ENCODE assay signal across 19 cellular contexts in the genomic region with DNA sequence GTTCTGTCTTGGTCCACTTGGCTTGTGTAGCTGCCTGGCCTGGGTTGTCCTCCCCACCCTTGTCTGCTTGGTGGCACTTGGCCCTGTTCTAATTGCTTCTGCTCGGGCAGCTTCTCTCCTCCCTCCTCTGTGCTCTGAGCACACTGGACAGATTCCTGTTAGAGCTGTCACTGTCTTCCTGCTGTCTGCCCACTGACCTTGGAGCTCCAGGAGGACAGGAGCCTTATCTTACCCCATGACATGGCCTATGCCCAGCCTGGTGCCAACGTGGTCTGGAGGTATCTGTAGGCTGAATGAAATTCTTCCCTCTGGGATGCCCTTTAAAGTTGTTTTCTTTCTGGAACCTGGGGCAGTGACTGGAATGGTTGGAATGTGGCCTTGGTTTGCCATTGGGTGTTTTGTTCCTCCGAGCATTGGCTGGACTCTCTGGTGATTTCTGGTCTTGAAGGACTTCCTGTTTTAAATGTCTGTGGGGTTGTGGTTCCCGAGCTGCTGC.
DNase-seq lines count a peak whose midpoint lies in the region; ATAC-seq, FAIRE-seq and TF ChIP-seq lines count a peak whose summit lies in the region.
"Had no signal": no experiment of that assay in that cellular context is flagged by ENCODE, and none has a peak within 500 bp of the region (broad histone marks: within the 10 kb centered on the region; RNA-seq: fewer than 3 reads in every experiment).

No MANE protein-coding gene starts in this region.

- H3K4me2 ChIP-seq in HepG2 (ENCODE audit: low read depth, low read length): peak overlapping the region; percentile 51

- no peak overlapping the region for H3K9ac ChIP-seq in HepG2 (ENCODE audit: insufficient read depth, low read depth, low read length)

- H3K27ac ChIP-seq in HepG2 (ENCODE audit: extremely low read length, insufficient read depth, low read length) (no peak overlapping the region), right lobe of liver (no peak overlapping the region), brain microvascular endothelial cell (no peak overlapping the region), vagina (no peak overlapping the region)

- in situ Hi-C loops in HepG2 (cut with HindIII; ENCODE audit: extremely low pct_ligation_motif_present, low pct_unique_long_range_greater_than_20kb): no loop called here
- in situ Hi-C loops in brain microvascular endothelial cell (cut with HindIII; ENCODE audit: low pct_ligation_motif_present, low sequenced_read_pairs): no loop called here

- no peak for FAIRE-seq in HepG2 (lab: Jason Lieb, UNC)
- FAIRE-seq: colon, GM12878 had no signal

- WGBS in HepG2 (ENCODE audit: low lambda C conversion rate): 2% methylated on average over 3 of the region's 4 CpGs
- WGBS in right lobe of liver (ENCODE audit: insufficient coverage, low coverage, low lambda C conversion rate, missing lambda C conversion rate): 73% methylated on average over 3 of the region's 4 CpGs

- TF ChIP-seq CTCF in HepG2 (CRISPR knock-in tag; IDR thresholded peaks at IDR 0.05): no peak
- TF ChIP-seq CTCF in right lobe of liver (IDR thresholded peaks at IDR 0.05): no peak
- no peak for TF ChIP-seq CTCF in brain microvascular endothelial cell (IDR thresholded peaks at IDR 0.05; ENCODE audit: low read depth, low read length, missing control alignments)
- no peak for TF ChIP-seq CTCF in vagina (IDR thresholded peaks at IDR 0.05)

- H3K4me1 ChIP-seq in HepG2 (ENCODE audit: insufficient read depth, low read length) (peaks cover 48% of the 10 kb centered on the region), right lobe of liver (no peaks in the 10 kb centered on the region), vagina (peaks cover 3% of the 10 kb centered on the region)

- H3K27me3 ChIP-seq in HepG2 (ENCODE audit: control insufficient read depth in 1 of 2, insufficient read depth in 2 of 2, low read length in 2 of 2): peaks cover 2 to 18% of the 10 kb centered on the region in 2 experiments; a peak in 3 of 5 replicates
- H3K27me3 ChIP-seq in right lobe of liver: no peaks in the 10 kb centered on the region
- no peaks in the 10 kb centered on the region for H3K27me3 ChIP-seq in brain microvascular endothelial cell (replicated peaks)
- H3K27me3 ChIP-seq in vagina: no peaks in the 10 kb centered on the region

- DNase-seq in HepG2 (ENCODE audit: low spot score): peak; percentile 56
- DNase-seq in right lobe of liver: no peak
- DNase-seq in brain microvascular endothelial cell: peak; percentile 16
- DNase-seq in left ventricle myocardium superior: peak; percentile 48
- DNase-seq in vagina (ENCODE audit: extremely low spot score in 2 of 2): peak; percentile 55 to 62
- no peak for DNase-seq in NCI-H146 treated with DMSO at 0.1 percent for 48 hours (lab: John Stamatoyannopoulos, UW; ENCODE audit: unreplicated experiment)
- DNase-seq: activated CD4-positive, alpha-beta T cell treated with anti-CD3 and anti-CD28 coated beads, Interleukin-2, amount 50 U/mL, for 48 hours; activated naive CD8-positive, alpha-beta T cell treated with anti-CD3 and anti-CD28 coated beads, Interleukin-2, amount 10 ng/mL, durations not matched to agents 7 days and 5 days; activated T-cell treated with anti-CD3 and anti-CD28 coated beads, Interleukin-2, amount 50 U/mL, for 72 hours; CD8-positive, alpha-beta memory T cell; H7; mesendoderm; MM.1S; NCI-H526 treated with DMSO at 0.1 percent for 48 hours; OCI-M1 had no signal

- H3K4me3 ChIP-seq in HepG2 (replicated peaks in 1 of 3; ENCODE audit: insufficient read depth in 1 of 3, low read depth in 2 of 3, low read length in 3 of 3) (no peak overlapping the region), right lobe of liver (no peak overlapping the region), brain microvascular endothelial cell (ENCODE audit: low read depth, low read length) (no peak overlapping the region), vagina (no peak overlapping the region)
- H3K4me3 ChIP-seq: GM12878 had no signal

- BruUV-seq in HepG2 (replicated peaks; lab: Mats Ljungman, UMichigan): no TSS peak

- H3K36me3 ChIP-seq in HepG2 (replicated peaks in 1 of 2; ENCODE audit: control insufficient read depth in 1 of 2, insufficient read depth in 2 of 2, low read length in 2 of 2) (no peaks in the 10 kb centered on the region), right lobe of liver (no peaks in the 10 kb centered on the region), brain microvascular endothelial cell (replicated peaks) (no peaks in the 10 kb centered on the region), vagina (no peaks in the 10 kb centered on the region)

- H3K9me3 ChIP-seq in HepG2 (ENCODE audit: low read length): no peaks in the 10 kb centered on the region
- H3K9me3 ChIP-seq in right lobe of liver: no peaks in the 10 kb centered on the region
- H3K9me3 ChIP-seq in vagina: no peaks in the 10 kb centered on the region

- CTCF ChIA-PET in HepG2 (lab: Yijun Ruan, JAX; ENCODE audit: low intra/inter-chr PET ratio, low total read pairs): no interaction called here

- POLR2A ChIA-PET in HepG2 (lab: Yijun Ruan, JAX): no interaction called here

- TF ChIP-seq POLR2A in HepG2 (IDR thresholded peaks at IDR 0.05; ENCODE audit: insufficient read depth in 1 of 2, low read depth in 2 of 2, low read length in 2 of 2): no peak
- TF ChIP-seq POLR2A in right lobe of liver (IDR thresholded peaks at IDR 0.05): no peak
- no peak for TF ChIP-seq POLR2A in vagina (IDR thresholded peaks at IDR 0.05)

- TF ChIP-seq RAD21 in HepG2 (CRISPR knock-in tag; IDR thresholded peaks at IDR 0.05): no peak

- H2AFZ ChIP-seq in HepG2 (ENCODE audit: low read length): no peak overlapping the region

- H4K20me1 ChIP-seq in HepG2 (ENCODE audit: insufficient read depth, low read length): no peaks in the 10 kb centered on the region

- TF ChIP-seq EP300 in HepG2 (IDR thresholded peaks at IDR 0.05; ENCODE audit: low read depth in 2 of 2, low read length in 2 of 2) (no peak), HepG2 (CRISPR knock-in tag; IDR thresholded peaks at IDR 0.05; ENCODE audit: borderline replicate concordance) (no peak)

- intact Hi-C loops in HepG2 (cut with micrococcal nuclease; ENCODE audit: unreplicated experiment): no loop called here
- intact Hi-C loops in right lobe of liver (cut with DNase I): no loop called here
- intact Hi-C loops in left ventricle myocardium superior (cut with micrococcal nuclease): loop anchor here (10.0 kb wide), 1 partner anchor 95 kb away; no protein-coding TSS in a partner anchor
- intact Hi-C loops in vagina (cut with DNase I): no loop called here

- ATAC-seq in HepG2 (peak; percentile 64), right lobe of liver (no peak), left ventricle myocardium superior (peak; percentile 87), GM18867 (IDR thresholded peaks at IDR 0.05; ENCODE audit: unreplicated experiment) (no peak), GM21390 (IDR thresholded peaks at IDR 0.05; ENCODE audit: unreplicated experiment) (no peak)
- ATAC-seq: activated T-cell treated with anti-CD3 and anti-CD28 coated beads, Interleukin-2, amount 50 U/mL, for 72 hours; GM12878 had no signal

- H3K79me2 ChIP-seq in HepG2 (ENCODE audit: insufficient read depth, low read length): no peaks in the 10 kb centered on the region

TF ChIP-seq in HepG2, 621 proteins besides CTCF, POLR2A, EP300 and RAD21 (continues in another document):
- TF ChIP-seq SCMH1 (CRISPR knock-in tag; IDR thresholded peaks at IDR 0.05; ENCODE audit: borderline replicate concordance) (no peak), SETDB1 (CRISPR knock-in tag; IDR thresholded peaks at IDR 0.05; ENCODE audit: borderline replicate concordance) (no peak), ZNF879 (CRISPR knock-in tag; IDR thresholded peaks at IDR 0.05) (no peak), HNF4A (CRISPR knock-in tag; IDR thresholded peaks at IDR 0.05) (0 out of 2 replicates have a peak, but pooled peaks have one; percentile 16), ZNF552 (CRISPR knock-in tag; IDR thresholded peaks at IDR 0.05; ENCODE audit: borderline replicate concordance) (no peak)
- TF ChIP-seq, protein P1, sequence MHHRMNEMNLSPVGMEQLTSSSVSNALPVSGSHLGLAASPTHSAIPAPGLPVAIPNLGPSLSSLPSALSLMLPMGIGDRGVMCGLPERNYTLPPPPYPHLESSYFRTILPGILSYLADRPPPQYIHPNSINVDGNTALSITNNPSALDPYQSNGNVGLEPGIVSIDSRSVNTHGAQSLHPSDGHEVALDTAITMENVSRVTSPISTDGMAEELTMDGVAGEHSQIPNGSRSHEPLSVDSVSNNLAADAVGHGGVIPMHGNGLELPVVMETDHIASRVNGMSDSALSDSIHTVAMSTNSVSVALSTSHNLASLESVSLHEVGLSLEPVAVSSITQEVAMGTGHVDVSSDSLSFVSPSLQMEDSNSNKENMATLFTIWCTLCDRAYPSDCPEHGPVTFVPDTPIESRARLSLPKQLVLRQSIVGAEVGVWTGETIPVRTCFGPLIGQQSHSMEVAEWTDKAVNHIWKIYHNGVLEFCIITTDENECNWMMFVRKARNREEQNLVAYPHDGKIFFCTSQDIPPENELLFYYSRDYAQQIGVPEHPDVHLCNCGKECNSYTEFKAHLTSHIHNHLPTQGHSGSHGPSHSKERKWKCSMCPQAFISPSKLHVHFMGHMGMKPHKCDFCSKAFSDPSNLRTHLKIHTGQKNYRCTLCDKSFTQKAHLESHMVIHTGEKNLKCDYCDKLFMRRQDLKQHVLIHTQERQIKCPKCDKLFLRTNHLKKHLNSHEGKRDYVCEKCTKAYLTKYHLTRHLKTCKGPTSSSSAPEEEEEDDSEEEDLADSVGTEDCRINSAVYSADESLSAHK (CRISPR knock-in tag; IDR thresholded peaks at IDR 0.05; ENCODE audit: borderline replicate concordance): no peak

Comparison
In these comparisons a context has a peak if more than half of its experiments do, and no peak if none do; other contexts are left out.
1. ATAC-seq: peak in HepG2 (single experiment) and left ventricle myocardium superior (single experiment); none in right lobe of liver (0 of 4), GM18867 (single experiment) and GM21390 (single experiment).
2. DNase-seq: peak in HepG2 (single experiment), brain microvascular endothelial cell (single experiment), left ventricle myocardium superior (single experiment) and vagina (2 of 2); none in right lobe of liver (0 of 3) and NCI-H146 treated with DMSO at 0.1 percent for 48 hours (single experiment).